26 cellular contexts compared by ENCODE assay signal in the genomic region with DNA sequence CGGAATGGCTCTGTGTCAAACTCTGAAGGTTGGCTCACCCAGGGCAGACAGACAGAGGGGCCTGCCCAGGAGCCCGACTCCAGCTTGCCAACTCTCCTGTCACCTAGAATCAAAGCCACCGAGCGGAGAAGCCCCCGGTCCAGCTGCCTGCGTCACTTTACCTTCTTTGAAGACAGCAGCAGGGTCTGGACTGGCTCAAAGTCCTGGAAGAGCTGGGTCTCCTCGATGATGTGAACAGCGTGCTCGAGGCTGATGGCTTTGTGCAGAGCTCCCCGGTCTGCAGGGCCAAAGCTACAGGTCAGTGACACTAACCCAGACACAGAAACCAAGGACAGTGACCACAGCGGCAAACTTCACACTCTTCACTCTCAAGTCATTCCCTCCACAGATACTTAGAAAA.
A peak's percentile ranks its signal among the peaks of the same experiment; 100 is the strongest.
DNase-seq lines count a peak whose midpoint lies in the region; ATAC-seq and TF ChIP-seq lines count a peak whose summit lies in the region.
"Had no signal": no experiment of that assay in that cellular context is flagged by ENCODE, and none has a peak within 500 bp of the region (broad histone marks: within the 10 kb centered on the region; RNA-seq: fewer than 3 reads in every experiment).

No MANE protein-coding gene starts in this region.

- ATAC-seq in activated T-cell treated with anti-CD3 and anti-CD28 coated beads, Interleukin-2, amount 50 U/mL, for 72 hours (replicated peaks in 1 of 2) = no peak
- ATAC-seq in T-cell (replicated peaks in 1 of 4) = no peak
- ATAC-seq in stimulated activated effector memory CD8-positive, alpha-beta T cell treated with anti-CD3 and anti-CD28 coated beads, Interleukin-12 subunit alpha, Interleukin-12 subunit beta, amount 100 ng/mL, for 72 hours = no peak
- no peak for ATAC-seq in upper lobe of right lung
- ATAC-seq: gastroesophageal sphincter, GM23338, lower lobe of right lung had no signal

- H3K4me2 ChIP-seq in mesendoderm (ENCODE audit: low read length) = no peak overlapping the region
- H3K4me2 ChIP-seq: BLaER1, GM23338 had no signal

- no peaks in the 10 kb centered on the region for H3K79me1 ChIP-seq in mesendoderm (ENCODE audit: low read length)

- peak overlapping the region; percentile 24 for H3K27ac Mint-ChIP-seq in activated T-cell treated with anti-CD3 and anti-CD28 coated beads, Interleukin-2, amount 50 U/mL, for 72 hours
- H3K27ac Mint-ChIP-seq in T-cell (peak overlapping the region; percentile 27 to 39), glutamatergic neuron (ENCODE audit: unreplicated experiment) (peak overlapping the region; percentile 17)
- peak overlapping the region; percentile 90 for H3K27ac Mint-ChIP-seq in stimulated activated effector memory CD8-positive, alpha-beta T cell treated with anti-CD3 and anti-CD28 coated beads, Interleukin-12 subunit alpha, Interleukin-12 subunit beta, amount 100 ng/mL, for 72 hours
- H3K27ac Mint-ChIP-seq: GM23338, type B pancreatic cell had no signal

- no peak overlapping the region for H2BK120ac ChIP-seq in mesendoderm (ENCODE audit: low read depth, low read length)

- no peak overlapping the region for H2AK5ac ChIP-seq in mesendoderm (ENCODE audit: low read length)

- H3K18ac ChIP-seq in mesendoderm (ENCODE audit: low read length) = no peak overlapping the region

- H3K4me1 Mint-ChIP-seq in activated T-cell treated with anti-CD3 and anti-CD28 coated beads, Interleukin-2, amount 50 U/mL, for 72 hours (ENCODE audit: low read depth) = peaks cover 43% of the 10 kb centered on the region
- peaks cover 22 to 28% (median 24%) of the 10 kb centered on the region in 3 donors for H3K4me1 Mint-ChIP-seq in T-cell
- peaks cover 1% of the 10 kb centered on the region for H3K4me1 Mint-ChIP-seq in glutamatergic neuron (ENCODE audit: low read depth, unreplicated experiment)
- peaks cover 31% of the 10 kb centered on the region for H3K4me1 Mint-ChIP-seq in stimulated activated effector memory CD8-positive, alpha-beta T cell treated with anti-CD3 and anti-CD28 coated beads, Interleukin-12 subunit alpha, Interleukin-12 subunit beta, amount 100 ng/mL, for 72 hours
- H3K4me1 Mint-ChIP-seq: GM23338 had no signal

- intact Hi-C loops in upper lobe of right lung (cut with DNase I) = no loop called here

- H3K4me1 ChIP-seq in upper lobe of right lung (no peaks in the 10 kb centered on the region), mesendoderm (ENCODE audit: control insufficient read depth, low read depth, low read length) (no peaks in the 10 kb centered on the region)

- no peak for TF ChIP-seq CTCF in glutamatergic neuron (IDR thresholded peaks at IDR 0.05; ENCODE audit: partially characterized antibody, unreplicated experiment)
- TF ChIP-seq CTCF in upper lobe of right lung (IDR thresholded peaks at IDR 0.05) = no peak

- H2BK15ac ChIP-seq in mesendoderm (replicated peaks; ENCODE audit: low read depth) = no peak overlapping the region

- no peak overlapping the region for H3K56ac ChIP-seq in mesendoderm (ENCODE audit: low read length)

- H3K27me3 ChIP-seq in upper lobe of right lung (no peaks in the 10 kb centered on the region), mesendoderm (ENCODE audit: insufficient read depth, low read length, poor library complexity) (no peaks in the 10 kb centered on the region)
- H3K27me3 ChIP-seq: BLaER1, brain microvascular endothelial cell, esophagus squamous epithelium, gastroesophageal sphincter had no signal

- no peak overlapping the region for H3K23ac ChIP-seq in mesendoderm (ENCODE audit: low read length)

- no peaks in the 10 kb centered on the region for H3K9me3 Mint-ChIP-seq in activated T-cell treated with anti-CD3 and anti-CD28 coated beads, Interleukin-2, amount 50 U/mL, for 72 hours
- H3K9me3 Mint-ChIP-seq in T-cell = no peaks in the 10 kb centered on the region
- peaks cover 25% of the 10 kb centered on the region for H3K9me3 Mint-ChIP-seq in glutamatergic neuron (ENCODE audit: unreplicated experiment)
- no peaks in the 10 kb centered on the region for H3K9me3 Mint-ChIP-seq in stimulated activated effector memory CD8-positive, alpha-beta T cell treated with anti-CD3 and anti-CD28 coated beads, Interleukin-12 subunit alpha, Interleukin-12 subunit beta, amount 100 ng/mL, for 72 hours
- H3K9me3 Mint-ChIP-seq: GM23338, type B pancreatic cell had no signal

- H3K36me3 ChIP-seq in upper lobe of right lung (peaks cover 50% of the 10 kb centered on the region), mesendoderm (ENCODE audit: control insufficient read depth, insufficient read depth, low read length) (no peaks in the 10 kb centered on the region)
- H3K36me3 ChIP-seq: brain microvascular endothelial cell had no signal

- H3K36me3 Mint-ChIP-seq in activated T-cell treated with anti-CD3 and anti-CD28 coated beads, Interleukin-2, amount 50 U/mL, for 72 hours (ENCODE audit: insufficient read depth in 2 of 2) = peaks cover 12 to 31% of the 10 kb centered on the region in 2 donors
- peaks cover 65% of the 10 kb centered on the region for H3K36me3 Mint-ChIP-seq in T-cell
- H3K36me3 Mint-ChIP-seq in glutamatergic neuron (ENCODE audit: unreplicated experiment) = peaks cover 9% of the 10 kb centered on the region
- H3K36me3 Mint-ChIP-seq in stimulated activated effector memory CD8-positive, alpha-beta T cell treated with anti-CD3 and anti-CD28 coated beads, Interleukin-12 subunit alpha, Interleukin-12 subunit beta, amount 100 ng/mL, for 72 hours = peaks cover 100% of the 10 kb centered on the region

- H4K8ac ChIP-seq in mesendoderm (ENCODE audit: low read depth, low read length) = no peak overlapping the region

- H3K27ac ChIP-seq in upper lobe of right lung = no peak overlapping the region
- no peak overlapping the region for H3K27ac ChIP-seq in mesendoderm (ENCODE audit: low read depth, low read length)
- H3K27ac ChIP-seq: BLaER1, brain microvascular endothelial cell, gastroesophageal sphincter, lower lobe of right lung had no signal

- CTCF ChIA-PET in T-cell (lab: Charles Lee) = no interaction called here

- H3K4me3 ChIP-seq in upper lobe of right lung = no peak overlapping the region
- H3K4me3 ChIP-seq in mesendoderm (ENCODE audit: low read length) = no peak overlapping the region
- H3K4me3 ChIP-seq: BLaER1, esophagus squamous epithelium, gastroesophageal sphincter, GM23338, lower lobe of right lung had no signal

- POLR2A ChIA-PET in T-cell (lab: Charles Lee) = no interaction called here

- no peak overlapping the region for H3K4ac ChIP-seq in mesendoderm (ENCODE audit: low read depth, low read length)

- no peak overlapping the region for H3K4me3 Mint-ChIP-seq in activated T-cell treated with anti-CD3 and anti-CD28 coated beads, Interleukin-2, amount 50 U/mL, for 72 hours
- H3K4me3 Mint-ChIP-seq in T-cell (no peak overlapping the region), glutamatergic neuron (ENCODE audit: unreplicated experiment) (no peak overlapping the region)
- H3K4me3 Mint-ChIP-seq in stimulated activated effector memory CD8-positive, alpha-beta T cell treated with anti-CD3 and anti-CD28 coated beads, Interleukin-12 subunit alpha, Interleukin-12 subunit beta, amount 100 ng/mL, for 72 hours = no peak overlapping the region
- H3K4me3 Mint-ChIP-seq: GM23338, type B pancreatic cell had no signal

- no peaks in the 10 kb centered on the region for H3K27me3 Mint-ChIP-seq in activated T-cell treated with anti-CD3 and anti-CD28 coated beads, Interleukin-2, amount 50 U/mL, for 72 hours (ENCODE audit: low read depth)
- H3K27me3 Mint-ChIP-seq in T-cell (no peaks in the 10 kb centered on the region), glutamatergic neuron (ENCODE audit: unreplicated experiment) (peaks cover 8% of the 10 kb centered on the region)
- H3K27me3 Mint-ChIP-seq: type B pancreatic cell had no signal

- WGBS in mesendoderm (ENCODE audit: extremely low coverage, insufficient coverage, low lambda C conversion rate) = no CpG with 5 or more reads among the region's 11 CpGs

- no peaks in the 10 kb centered on the region for H3K79me2 ChIP-seq in mesendoderm (ENCODE audit: control insufficient read depth, insufficient read depth, low read length)

- no peak for DNase-seq in activated T-cell treated with anti-CD3 and anti-CD28 coated beads, Interleukin-2, amount 50 U/mL, for 72 hours
- no peak for DNase-seq in activated T-cell treated with anti-CD3 and anti-CD28 coated beads, Interleukin-2, amount 50 U/mL, for 48 hours
- DNase-seq in T-cell (no peak), glutamatergic neuron (no peak), upper lobe of right lung (no peak), NCI-H2171 treated with DMSO at 0.1 percent for 48 hours (lab: John Stamatoyannopoulos, UW) (no peak), mesendoderm (no peak)
- DNase-seq in stimulated activated effector memory CD8-positive, alpha-beta T cell treated with anti-CD3 and anti-CD28 coated beads, Interleukin-12 subunit alpha, Interleukin-12 subunit beta, amount 100 ng/mL, for 72 hours (ENCODE audit: low spot score in 2 of 2) = no peak
- DNase-seq: ACHN; activated CD4-positive, alpha-beta T cell treated with anti-CD3 and anti-CD28 coated beads for 4 hours; activated T-cell treated with anti-CD3 and anti-CD28 coated beads for 4 hours; brain microvascular endothelial cell; effector memory CD4-positive, alpha-beta T cell; esophagus squamous epithelium; islet precursor cell; Karpas-422; lower lobe of right lung; NCI-H1694 treated with DMSO at 0.1 percent for 48 hours; NCI-H345; NCI-H82; occipital lobe; stimulated activated CD4-positive, alpha-beta T cell treated with anti-CD3 and anti-CD28 coated beads, Interleukin-4, amount 100 ng/mL, for 24 hours had no signal

- no peak overlapping the region for H4K5ac ChIP-seq in mesendoderm (ENCODE audit: low read length)

- H3K9me3 ChIP-seq in upper lobe of right lung = no peaks in the 10 kb centered on the region
- H3K9me3 ChIP-seq: BLaER1, esophagus squamous epithelium, gastroesophageal sphincter, lower lobe of right lung had no signal

- H2BK5ac ChIP-seq in mesendoderm (ENCODE audit: low read length) = no peak overlapping the region

- H3K9ac ChIP-seq in mesendoderm (ENCODE audit: low read length) = no peak overlapping the region
- H3K9ac ChIP-seq: BLaER1 had no signal

Comparison
In these comparisons a context has a peak if more than half of its experiments do, and no peak if none do; other contexts are left out.
1. H3K27ac Mint-ChIP-seq: peak in every context shown above with its lines; median percentile 90 in stimulated activated effector memory CD8-positive, alpha-beta T cell treated with anti-CD3 and anti-CD28 coated beads, Interleukin-12 subunit alpha, Interleukin-12 subunit beta, amount 100 ng/mL, for 72 hours; 33 in T-cell; 24 in activated T-cell treated with anti-CD3 and anti-CD28 coated beads, Interleukin-2, amount 50 U/mL, for 72 hours; 17 in glutamatergic neuron.